Comparison of ENCODE assay signal across 1 cellular context in the genomic region with DNA sequence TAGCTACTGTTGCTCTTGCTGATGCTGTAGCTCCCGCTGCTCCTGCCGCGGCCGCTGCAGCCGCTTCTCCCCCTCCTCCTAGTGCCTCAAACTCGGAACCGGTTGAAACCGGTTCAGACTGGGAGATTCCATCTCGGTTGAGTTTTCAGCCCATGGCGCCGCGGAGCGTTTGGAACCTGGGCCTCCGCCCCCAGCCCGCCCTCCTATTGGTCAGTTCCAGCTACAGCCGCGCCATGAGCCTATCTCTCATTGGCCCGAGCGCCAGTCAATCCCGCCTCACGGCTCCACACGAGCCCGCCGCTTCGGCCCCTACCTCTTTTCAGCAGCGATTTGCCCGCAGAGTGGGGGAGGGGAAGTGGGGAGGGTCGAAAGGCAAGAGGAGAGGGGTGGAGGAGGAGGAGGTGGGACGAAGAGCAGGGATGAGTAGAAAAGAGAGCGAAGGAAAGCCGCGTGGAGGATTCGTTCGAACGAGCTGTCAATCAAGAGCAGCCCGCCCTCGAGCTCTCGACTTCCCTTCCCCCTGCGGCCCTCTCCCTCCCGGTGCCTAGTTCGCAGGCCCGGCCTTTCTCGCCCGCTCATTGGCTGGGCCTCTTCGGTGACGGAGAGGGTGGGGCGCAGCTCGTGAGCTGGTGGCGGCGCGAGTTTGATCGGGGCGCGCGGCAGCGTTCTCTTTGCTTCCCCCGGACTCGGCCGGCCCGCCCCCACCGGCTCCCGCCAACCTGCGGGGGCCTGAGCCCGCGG.
TF ChIP-seq lines count a peak whose summit lies in the region.

A gene with protein sequence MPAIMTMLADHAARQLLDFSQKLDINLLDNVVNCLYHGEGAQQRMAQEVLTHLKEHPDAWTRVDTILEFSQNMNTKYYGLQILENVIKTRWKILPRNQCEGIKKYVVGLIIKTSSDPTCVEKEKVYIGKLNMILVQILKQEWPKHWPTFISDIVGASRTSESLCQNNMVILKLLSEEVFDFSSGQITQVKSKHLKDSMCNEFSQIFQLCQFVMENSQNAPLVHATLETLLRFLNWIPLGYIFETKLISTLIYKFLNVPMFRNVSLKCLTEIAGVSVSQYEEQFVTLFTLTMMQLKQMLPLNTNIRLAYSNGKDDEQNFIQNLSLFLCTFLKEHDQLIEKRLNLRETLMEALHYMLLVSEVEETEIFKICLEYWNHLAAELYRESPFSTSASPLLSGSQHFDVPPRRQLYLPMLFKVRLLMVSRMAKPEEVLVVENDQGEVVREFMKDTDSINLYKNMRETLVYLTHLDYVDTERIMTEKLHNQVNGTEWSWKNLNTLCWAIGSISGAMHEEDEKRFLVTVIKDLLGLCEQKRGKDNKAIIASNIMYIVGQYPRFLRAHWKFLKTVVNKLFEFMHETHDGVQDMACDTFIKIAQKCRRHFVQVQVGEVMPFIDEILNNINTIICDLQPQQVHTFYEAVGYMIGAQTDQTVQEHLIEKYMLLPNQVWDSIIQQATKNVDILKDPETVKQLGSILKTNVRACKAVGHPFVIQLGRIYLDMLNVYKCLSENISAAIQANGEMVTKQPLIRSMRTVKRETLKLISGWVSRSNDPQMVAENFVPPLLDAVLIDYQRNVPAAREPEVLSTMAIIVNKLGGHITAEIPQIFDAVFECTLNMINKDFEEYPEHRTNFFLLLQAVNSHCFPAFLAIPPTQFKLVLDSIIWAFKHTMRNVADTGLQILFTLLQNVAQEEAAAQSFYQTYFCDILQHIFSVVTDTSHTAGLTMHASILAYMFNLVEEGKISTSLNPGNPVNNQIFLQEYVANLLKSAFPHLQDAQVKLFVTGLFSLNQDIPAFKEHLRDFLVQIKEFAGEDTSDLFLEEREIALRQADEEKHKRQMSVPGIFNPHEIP (N-terminal part only) (minus strand): TSS at position 178 of the 741 bp plus-strand sequence. CDS start 4,459 bp downstream, outside the sequence.

TF ChIP-seq in K562, 482 proteins besides CTCF, POLR2A, EP300 and RAD21 (continued from another document and continues in another):
- TF ChIP-seq, protein P1, sequence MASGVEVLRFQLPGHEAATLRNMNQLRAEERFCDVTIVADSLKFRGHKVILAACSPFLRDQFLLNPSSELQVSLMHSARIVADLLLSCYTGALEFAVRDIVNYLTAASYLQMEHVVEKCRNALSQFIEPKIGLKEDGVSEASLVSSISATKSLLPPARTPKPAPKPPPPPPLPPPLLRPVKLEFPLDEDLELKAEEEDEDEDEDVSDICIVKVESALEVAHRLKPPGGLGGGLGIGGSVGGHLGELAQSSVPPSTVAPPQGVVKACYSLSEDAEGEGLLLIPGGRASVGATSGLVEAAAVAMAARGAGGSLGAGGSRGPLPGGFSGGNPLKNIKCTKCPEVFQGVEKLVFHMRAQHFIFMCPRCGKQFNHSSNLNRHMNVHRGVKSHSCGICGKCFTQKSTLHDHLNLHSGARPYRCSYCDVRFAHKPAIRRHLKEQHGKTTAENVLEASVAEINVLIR (CRISPR knock-in tag; IDR thresholded peaks at IDR 0.05), result peak; percentile 33; the same call in 1 of the 2 replicates
- TF ChIP-seq HIVEP1 (CRISPR knock-in tag; IDR thresholded peaks at IDR 0.05) (no peak), LEF1 (IDR thresholded peaks at IDR 0.05) (peak; percentile 97), NRF1 (conservative IDR thresholded peaks at IDR 0.05 in 1 of 2, IDR thresholded peaks at IDR 0.05 in 1 of 2) (peak; percentile 83 to 86), BRF1 (IDR thresholded peaks at IDR 0.05; ENCODE audit: borderline replicate concordance, extremely low read depth, insufficient read length) (no peak), BRD4 (IDR thresholded peaks at IDR 0.05) (no peak), GTF2A2 (tag; IDR thresholded peaks at IDR 0.05) (no peak), ZNF239 (CRISPR knock-in tag; IDR thresholded peaks at IDR 0.05) (no peak), NEUROD1 (IDR thresholded peaks at IDR 0.05; ENCODE audit: borderline replicate concordance, low read depth, low read length, partially characterized antibody) (peak; percentile 94), SOX6 (IDR thresholded peaks at IDR 0.05) (0 out of 2 replicates have a peak, but pooled peaks have one; percentile 53), KAT7 (CRISPR knock-in tag; IDR thresholded peaks at IDR 0.05; ENCODE audit: borderline replicate concordance) (no peak; the same call in 1 of the 2 replicates), ZNF253 (CRISPR knock-in tag; conservative IDR thresholded peaks at IDR 0.05) (no peak), CAMTA2 (CRISPR knock-in tag; conservative IDR thresholded peaks at IDR 0.05) (no peak), PTTG1 (tag; IDR thresholded peaks at IDR 0.05; ENCODE audit: low read depth) (no peak), ZNF174 (CRISPR knock-in tag; IDR thresholded peaks at IDR 0.05) (no peak), KLF16 (IDR thresholded peaks at IDR 0.05) (peak; percentile 100), SMAD3 (CRISPR knock-in tag; conservative IDR thresholded peaks at IDR 0.05) (no peak), CREM (IDR thresholded peaks at IDR 0.05; ENCODE audit: low read depth) (peak; percentile 86), CBX5 (IDR thresholded peaks at IDR 0.05; ENCODE audit: borderline replicate concordance, low read depth) (no peak), FOXP1 (CRISPR knock-in tag; IDR thresholded peaks at IDR 0.05) (peak; percentile 7; the same call in 1 of the 2 replicates), YY1 (IDR thresholded peaks at IDR 0.05; ENCODE audit: borderline replicate concordance in 1 of 3, control insufficient read depth in 1 of 3, extremely low read depth in 1 of 3, insufficient read depth in 3 of 3, insufficient read length in 1 of 3, insufficient replicate concordance in 2 of 3, low read depth in 1 of 3, low read length in 2 of 3) (peak in 2 of 3 experiments; percentile 85 to 89), PYGO2 (tag; IDR thresholded peaks at IDR 0.05) (no peak)
- TF ChIP-seq, protein P2, sequence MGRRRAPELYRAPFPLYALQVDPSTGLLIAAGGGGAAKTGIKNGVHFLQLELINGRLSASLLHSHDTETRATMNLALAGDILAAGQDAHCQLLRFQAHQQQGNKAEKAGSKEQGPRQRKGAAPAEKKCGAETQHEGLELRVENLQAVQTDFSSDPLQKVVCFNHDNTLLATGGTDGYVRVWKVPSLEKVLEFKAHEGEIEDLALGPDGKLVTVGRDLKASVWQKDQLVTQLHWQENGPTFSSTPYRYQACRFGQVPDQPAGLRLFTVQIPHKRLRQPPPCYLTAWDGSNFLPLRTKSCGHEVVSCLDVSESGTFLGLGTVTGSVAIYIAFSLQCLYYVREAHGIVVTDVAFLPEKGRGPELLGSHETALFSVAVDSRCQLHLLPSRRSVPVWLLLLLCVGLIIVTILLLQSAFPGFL (CRISPR knock-in tag; IDR thresholded peaks at IDR 0.05), result no peak
- TF ChIP-seq, protein P3, sequence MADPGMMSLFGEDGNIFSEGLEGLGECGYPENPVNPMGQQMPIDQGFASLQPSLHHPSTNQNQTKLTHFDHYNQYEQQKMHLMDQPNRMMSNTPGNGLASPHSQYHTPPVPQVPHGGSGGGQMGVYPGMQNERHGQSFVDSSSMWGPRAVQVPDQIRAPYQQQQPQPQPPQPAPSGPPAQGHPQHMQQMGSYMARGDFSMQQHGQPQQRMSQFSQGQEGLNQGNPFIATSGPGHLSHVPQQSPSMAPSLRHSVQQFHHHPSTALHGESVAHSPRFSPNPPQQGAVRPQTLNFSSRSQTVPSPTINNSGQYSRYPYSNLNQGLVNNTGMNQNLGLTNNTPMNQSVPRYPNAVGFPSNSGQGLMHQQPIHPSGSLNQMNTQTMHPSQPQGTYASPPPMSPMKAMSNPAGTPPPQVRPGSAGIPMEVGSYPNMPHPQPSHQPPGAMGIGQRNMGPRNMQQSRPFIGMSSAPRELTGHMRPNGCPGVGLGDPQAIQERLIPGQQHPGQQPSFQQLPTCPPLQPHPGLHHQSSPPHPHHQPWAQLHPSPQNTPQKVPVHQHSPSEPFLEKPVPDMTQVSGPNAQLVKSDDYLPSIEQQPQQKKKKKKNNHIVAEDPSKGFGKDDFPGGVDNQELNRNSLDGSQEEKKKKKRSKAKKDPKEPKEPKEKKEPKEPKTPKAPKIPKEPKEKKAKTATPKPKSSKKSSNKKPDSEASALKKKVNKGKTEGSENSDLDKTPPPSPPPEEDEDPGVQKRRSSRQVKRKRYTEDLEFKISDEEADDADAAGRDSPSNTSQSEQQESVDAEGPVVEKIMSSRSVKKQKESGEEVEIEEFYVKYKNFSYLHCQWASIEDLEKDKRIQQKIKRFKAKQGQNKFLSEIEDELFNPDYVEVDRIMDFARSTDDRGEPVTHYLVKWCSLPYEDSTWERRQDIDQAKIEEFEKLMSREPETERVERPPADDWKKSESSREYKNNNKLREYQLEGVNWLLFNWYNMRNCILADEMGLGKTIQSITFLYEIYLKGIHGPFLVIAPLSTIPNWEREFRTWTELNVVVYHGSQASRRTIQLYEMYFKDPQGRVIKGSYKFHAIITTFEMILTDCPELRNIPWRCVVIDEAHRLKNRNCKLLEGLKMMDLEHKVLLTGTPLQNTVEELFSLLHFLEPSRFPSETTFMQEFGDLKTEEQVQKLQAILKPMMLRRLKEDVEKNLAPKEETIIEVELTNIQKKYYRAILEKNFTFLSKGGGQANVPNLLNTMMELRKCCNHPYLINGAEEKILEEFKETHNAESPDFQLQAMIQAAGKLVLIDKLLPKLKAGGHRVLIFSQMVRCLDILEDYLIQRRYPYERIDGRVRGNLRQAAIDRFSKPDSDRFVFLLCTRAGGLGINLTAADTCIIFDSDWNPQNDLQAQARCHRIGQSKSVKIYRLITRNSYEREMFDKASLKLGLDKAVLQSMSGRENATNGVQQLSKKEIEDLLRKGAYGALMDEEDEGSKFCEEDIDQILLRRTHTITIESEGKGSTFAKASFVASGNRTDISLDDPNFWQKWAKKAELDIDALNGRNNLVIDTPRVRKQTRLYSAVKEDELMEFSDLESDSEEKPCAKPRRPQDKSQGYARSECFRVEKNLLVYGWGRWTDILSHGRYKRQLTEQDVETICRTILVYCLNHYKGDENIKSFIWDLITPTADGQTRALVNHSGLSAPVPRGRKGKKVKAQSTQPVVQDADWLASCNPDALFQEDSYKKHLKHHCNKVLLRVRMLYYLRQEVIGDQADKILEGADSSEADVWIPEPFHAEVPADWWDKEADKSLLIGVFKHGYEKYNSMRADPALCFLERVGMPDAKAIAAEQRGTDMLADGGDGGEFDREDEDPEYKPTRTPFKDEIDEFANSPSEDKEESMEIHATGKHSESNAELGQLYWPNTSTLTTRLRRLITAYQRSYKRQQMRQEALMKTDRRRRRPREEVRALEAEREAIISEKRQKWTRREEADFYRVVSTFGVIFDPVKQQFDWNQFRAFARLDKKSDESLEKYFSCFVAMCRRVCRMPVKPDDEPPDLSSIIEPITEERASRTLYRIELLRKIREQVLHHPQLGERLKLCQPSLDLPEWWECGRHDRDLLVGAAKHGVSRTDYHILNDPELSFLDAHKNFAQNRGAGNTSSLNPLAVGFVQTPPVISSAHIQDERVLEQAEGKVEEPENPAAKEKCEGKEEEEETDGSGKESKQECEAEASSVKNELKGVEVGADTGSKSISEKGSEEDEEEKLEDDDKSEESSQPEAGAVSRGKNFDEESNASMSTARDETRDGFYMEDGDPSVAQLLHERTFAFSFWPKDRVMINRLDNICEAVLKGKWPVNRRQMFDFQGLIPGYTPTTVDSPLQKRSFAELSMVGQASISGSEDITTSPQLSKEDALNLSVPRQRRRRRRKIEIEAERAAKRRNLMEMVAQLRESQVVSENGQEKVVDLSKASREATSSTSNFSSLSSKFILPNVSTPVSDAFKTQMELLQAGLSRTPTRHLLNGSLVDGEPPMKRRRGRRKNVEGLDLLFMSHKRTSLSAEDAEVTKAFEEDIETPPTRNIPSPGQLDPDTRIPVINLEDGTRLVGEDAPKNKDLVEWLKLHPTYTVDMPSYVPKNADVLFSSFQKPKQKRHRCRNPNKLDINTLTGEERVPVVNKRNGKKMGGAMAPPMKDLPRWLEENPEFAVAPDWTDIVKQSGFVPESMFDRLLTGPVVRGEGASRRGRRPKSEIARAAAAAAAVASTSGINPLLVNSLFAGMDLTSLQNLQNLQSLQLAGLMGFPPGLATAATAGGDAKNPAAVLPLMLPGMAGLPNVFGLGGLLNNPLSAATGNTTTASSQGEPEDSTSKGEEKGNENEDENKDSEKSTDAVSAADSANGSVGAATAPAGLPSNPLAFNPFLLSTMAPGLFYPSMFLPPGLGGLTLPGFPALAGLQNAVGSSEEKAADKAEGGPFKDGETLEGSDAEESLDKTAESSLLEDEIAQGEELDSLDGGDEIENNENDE (IDR thresholded peaks at IDR 0.05; ENCODE audit: low read depth, low read length), result no peak
- TF ChIP-seq, protein P4, sequence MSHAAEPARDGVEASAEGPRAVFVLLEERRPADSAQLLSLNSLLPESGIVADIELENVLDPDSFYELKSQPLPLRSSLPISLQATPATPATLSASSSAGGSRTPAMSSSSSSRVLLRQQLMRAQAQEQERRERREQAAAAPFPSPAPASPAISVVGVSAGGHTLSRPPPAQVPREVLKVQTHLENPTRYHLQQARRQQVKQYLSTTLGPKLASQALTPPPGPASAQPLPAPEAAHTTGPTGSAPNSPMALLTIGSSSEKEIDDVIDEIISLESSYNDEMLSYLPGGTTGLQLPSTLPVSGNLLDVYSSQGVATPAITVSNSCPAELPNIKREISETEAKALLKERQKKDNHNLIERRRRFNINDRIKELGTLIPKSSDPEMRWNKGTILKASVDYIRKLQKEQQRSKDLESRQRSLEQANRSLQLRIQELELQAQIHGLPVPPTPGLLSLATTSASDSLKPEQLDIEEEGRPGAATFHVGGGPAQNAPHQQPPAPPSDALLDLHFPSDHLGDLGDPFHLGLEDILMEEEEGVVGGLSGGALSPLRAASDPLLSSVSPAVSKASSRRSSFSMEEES (CRISPR knock-in tag; IDR thresholded peaks at IDR 0.05), result no peak
- TF ChIP-seq, protein P5, sequence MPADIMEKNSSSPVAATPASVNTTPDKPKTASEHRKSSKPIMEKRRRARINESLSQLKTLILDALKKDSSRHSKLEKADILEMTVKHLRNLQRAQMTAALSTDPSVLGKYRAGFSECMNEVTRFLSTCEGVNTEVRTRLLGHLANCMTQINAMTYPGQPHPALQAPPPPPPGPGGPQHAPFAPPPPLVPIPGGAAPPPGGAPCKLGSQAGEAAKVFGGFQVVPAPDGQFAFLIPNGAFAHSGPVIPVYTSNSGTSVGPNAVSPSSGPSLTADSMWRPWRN (IDR thresholded peaks at IDR 0.05; ENCODE audit: low read depth), result peak; percentile 64; the same call in 1 of the 2 replicates
- TF ChIP-seq, protein P6, sequence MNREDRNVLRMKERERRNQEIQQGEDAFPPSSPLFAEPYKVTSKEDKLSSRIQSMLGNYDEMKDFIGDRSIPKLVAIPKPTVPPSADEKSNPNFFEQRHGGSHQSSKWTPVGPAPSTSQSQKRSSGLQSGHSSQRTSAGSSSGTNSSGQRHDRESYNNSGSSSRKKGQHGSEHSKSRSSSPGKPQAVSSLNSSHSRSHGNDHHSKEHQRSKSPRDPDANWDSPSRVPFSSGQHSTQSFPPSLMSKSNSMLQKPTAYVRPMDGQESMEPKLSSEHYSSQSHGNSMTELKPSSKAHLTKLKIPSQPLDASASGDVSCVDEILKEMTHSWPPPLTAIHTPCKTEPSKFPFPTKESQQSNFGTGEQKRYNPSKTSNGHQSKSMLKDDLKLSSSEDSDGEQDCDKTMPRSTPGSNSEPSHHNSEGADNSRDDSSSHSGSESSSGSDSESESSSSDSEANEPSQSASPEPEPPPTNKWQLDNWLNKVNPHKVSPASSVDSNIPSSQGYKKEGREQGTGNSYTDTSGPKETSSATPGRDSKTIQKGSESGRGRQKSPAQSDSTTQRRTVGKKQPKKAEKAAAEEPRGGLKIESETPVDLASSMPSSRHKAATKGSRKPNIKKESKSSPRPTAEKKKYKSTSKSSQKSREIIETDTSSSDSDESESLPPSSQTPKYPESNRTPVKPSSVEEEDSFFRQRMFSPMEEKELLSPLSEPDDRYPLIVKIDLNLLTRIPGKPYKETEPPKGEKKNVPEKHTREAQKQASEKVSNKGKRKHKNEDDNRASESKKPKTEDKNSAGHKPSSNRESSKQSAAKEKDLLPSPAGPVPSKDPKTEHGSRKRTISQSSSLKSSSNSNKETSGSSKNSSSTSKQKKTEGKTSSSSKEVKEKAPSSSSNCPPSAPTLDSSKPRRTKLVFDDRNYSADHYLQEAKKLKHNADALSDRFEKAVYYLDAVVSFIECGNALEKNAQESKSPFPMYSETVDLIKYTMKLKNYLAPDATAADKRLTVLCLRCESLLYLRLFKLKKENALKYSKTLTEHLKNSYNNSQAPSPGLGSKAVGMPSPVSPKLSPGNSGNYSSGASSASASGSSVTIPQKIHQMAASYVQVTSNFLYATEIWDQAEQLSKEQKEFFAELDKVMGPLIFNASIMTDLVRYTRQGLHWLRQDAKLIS (CRISPR knock-in tag; IDR thresholded peaks at IDR 0.05), result 0 out of 2 replicates have a peak, but pooled peaks have one; percentile 76
